Comparison of ENCODE assay signal across 8 cellular contexts in genomic region chr14:50943943-50944646, GRCh38. TPM values are rescaled to one million over a fixed set of nuclear protein-coding genes. Genes with fewer than 3 reads are reported as not detected.
DNase-seq lines count a peak whose midpoint lies in the region; ATAC-seq and TF ChIP-seq lines count a peak whose summit lies in the region.

Gene PYGL, minus strand, starts transcription at chr14:50944483. Its CDS starts 80 bp downstream, at chr14:50944403.

- intact Hi-C loops in body of pancreas (cut with DNase I) = no loop called here

- ATAC-seq in GM18511 (IDR thresholded peaks at IDR 0.05; ENCODE audit: unreplicated experiment) = peak; percentile 73
- ATAC-seq in body of pancreas = peak; percentile 89

- no peaks in the 10 kb centered on the region for H3K36me3 ChIP-seq in body of pancreas (replicated peaks in 1 of 2; ENCODE audit: insufficient read depth in 1 of 2, low read depth in 2 of 2)
- peaks cover 5% of the 10 kb centered on the region for H3K36me3 ChIP-seq in iPS-20b (ENCODE audit: insufficient read depth, low read depth, low read length)

- DNase-seq in AG08396 (ENCODE audit: low spot score) (peak; percentile 91), HL-60 (ENCODE audit: low read depth in 1 of 2, low spot score in 1 of 2) (peak; percentile 53 to 80), RPMI8226 (peak; percentile 15), body of pancreas (peak; percentile 56 to 81 (median 70)), skeletal muscle cell (ENCODE audit: low read depth) (no peak), NCI-H1436 (lab: John Stamatoyannopoulos, UW) (no peak)

- H3K9me3 ChIP-seq in body of pancreas (no peaks in the 10 kb centered on the region), iPS-20b (ENCODE audit: insufficient read depth, low read depth, low read length) (no peaks in the 10 kb centered on the region)

- H3K27ac ChIP-seq in HL-60 (replicated peaks) = peak within 1 kb of the TSS; percentile 82
- peak within 1 kb of the TSS in 3 of 4 donors; percentile 31 to 84 (median 55) for H3K27ac ChIP-seq in body of pancreas
- no peak within 1 kb of the TSS for H3K27ac ChIP-seq in iPS-20b (ENCODE audit: low read length)

- 0% methylated on average over 4 to 70 of the region's 74 CpGs for WGBS in body of pancreas, 2 donors

- H3K4me1 ChIP-seq in body of pancreas (peaks cover 16% of the 10 kb centered on the region), iPS-20b (ENCODE audit: insufficient read depth, low read length) (no peaks in the 10 kb centered on the region; the same call in 1 of the 2 replicates)

- H3K27me3 ChIP-seq in HL-60 (ENCODE audit: insufficient read depth, poor library complexity, severe bottlenecking) = no peaks in the 10 kb centered on the region
- no peaks in the 10 kb centered on the region for H3K27me3 ChIP-seq in body of pancreas
- peaks cover 13% of the 10 kb centered on the region; the same call in 1 of the 2 replicates for H3K27me3 ChIP-seq in iPS-20b (ENCODE audit: insufficient read depth, low read length)

- TF ChIP-seq CTCF in HL-60 (IDR thresholded peaks at IDR 0.05; ENCODE audit: insufficient read depth, low read length) (no peak), body of pancreas (IDR thresholded peaks at IDR 0.05) (no peak)

- TF ChIP-seq POLR2A in body of pancreas (IDR thresholded peaks at IDR 0.05) = peak in 2 of 3 donors; percentile 53 to 66

- H3K4me3 ChIP-seq in HL-60 (replicated peaks; ENCODE audit: insufficient read depth, low read length) (peak within 1 kb of the TSS; percentile 88), body of pancreas (peak within 1 kb of the TSS; percentile 69 to 88), iPS-20b (ENCODE audit: low read length) (peak within 1 kb of the TSS; percentile 90), skeletal muscle cell (ENCODE audit: low read depth, low read length) (peak within 1 kb of the TSS; percentile 73)

- peak within 1 kb of the TSS; percentile 72 for H3K9ac ChIP-seq in iPS-20b (ENCODE audit: low read depth, low read length)

RNA-seq across cellular contexts. Expression of gene PYGL, which starts in this region (rescaled TPM):
- total RNA-seq in body of pancreas = 10 to 100 TPM; 11.5 to 11.9 TPM

Comparison
In these comparisons a context has a peak if more than half of its experiments do, and no peak if none do; other contexts are left out.
1. DNase-seq: peak in AG08396 (single experiment), HL-60 (2 of 2), RPMI8226 (single experiment) and body of pancreas (4 of 4); none in skeletal muscle cell (single experiment) and NCI-H1436 (single experiment).
2. Peak in every context shown above with its lines, with median percentiles within 50 percentile points of each other: H3K4me3 ChIP-seq.